Comparison of ENCODE assay signal across 8 cellular contexts in the genomic region with DNA sequence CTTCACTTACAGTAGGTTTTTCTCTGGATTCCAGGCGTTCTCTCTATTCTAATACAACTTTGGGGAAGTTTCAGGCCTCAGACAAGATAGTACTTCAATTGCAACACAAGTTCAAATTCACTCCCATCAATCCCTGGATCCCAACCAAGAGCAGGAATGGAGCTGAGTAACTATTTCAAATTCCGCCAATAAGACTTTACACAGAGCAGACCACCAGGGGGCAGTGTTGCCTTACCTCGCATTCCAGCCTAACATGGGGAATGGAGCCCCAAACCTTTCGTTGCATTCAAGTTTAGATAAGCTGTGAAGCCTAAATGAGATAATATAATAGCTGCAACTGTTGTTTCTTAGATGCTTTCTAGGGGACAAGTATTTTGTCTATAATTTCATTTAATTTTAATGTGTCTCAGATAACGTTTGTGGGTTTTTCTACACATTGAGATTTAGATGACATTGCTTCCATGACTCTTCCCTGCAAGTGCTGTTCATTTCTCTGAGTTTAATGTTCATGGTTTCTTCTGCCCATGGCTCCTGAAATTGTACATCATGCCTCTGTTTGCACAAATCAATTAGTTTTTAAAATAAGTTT.
DNase-seq lines count a peak whose midpoint lies in the region; ATAC-seq and TF ChIP-seq lines count a peak whose summit lies in the region.

No MANE protein-coding gene starts in this region.

- H3K27me3 Mint-ChIP-seq in effector memory CD8-positive, alpha-beta T cell: peaks cover 14% of the 10 kb centered on the region in 2 donors
- H3K27me3 Mint-ChIP-seq in mesothelial cell of epicardium (ENCODE audit: low read depth): no peaks in the 10 kb centered on the region

- peak; percentile 70 for ATAC-seq in GM18517 (IDR thresholded peaks at IDR 0.05; ENCODE audit: unreplicated experiment)
- ATAC-seq in HG03095 (IDR thresholded peaks at IDR 0.05; ENCODE audit: unreplicated experiment): peak; percentile 69
- ATAC-seq in effector memory CD8-positive, alpha-beta T cell (replicated peaks): peak; percentile 40

- no peaks in the 10 kb centered on the region for H3K36me3 Mint-ChIP-seq in effector memory CD8-positive, alpha-beta T cell (ENCODE audit: insufficient read depth)
- H3K36me3 Mint-ChIP-seq in mesothelial cell of epicardium: no peaks in the 10 kb centered on the region

- H3K4me1 Mint-ChIP-seq in effector memory CD8-positive, alpha-beta T cell (ENCODE audit: low read depth in 2 of 2): no peaks in the 10 kb centered on the region
- peaks cover 34% of the 10 kb centered on the region for H3K4me1 Mint-ChIP-seq in mesothelial cell of epicardium

- H3K27ac Mint-ChIP-seq in effector memory CD8-positive, alpha-beta T cell: no peak overlapping the region
- no peak overlapping the region for H3K27ac Mint-ChIP-seq in mesothelial cell of epicardium

- H3K4me3 Mint-ChIP-seq in effector memory CD8-positive, alpha-beta T cell: no peak overlapping the region
- no peak overlapping the region for H3K4me3 Mint-ChIP-seq in mesothelial cell of epicardium

- DNase-seq in AG20443 (ENCODE audit: low spot score) (peak; percentile 82), NCI-H446 (lab: John Stamatoyannopoulos, UW) (peak; percentile 50 to 81), mesothelial cell of epicardium (ENCODE audit: low spot score in 2 of 2, unreplicated experiment in 2 of 2) (peak; percentile 42 to 76)
- DNase-seq in activated CD4-positive, alpha-beta T cell treated with anti-CD3 and anti-CD28 coated beads, Interleukin-2, amount 50 U/mL, for 4 hours: peak; percentile 38 to 50
- peak; percentile 16 to 27 (median 23) for DNase-seq in effector memory CD8-positive, alpha-beta T cell
- DNase-seq in stimulated activated CD8-positive, alpha-beta memory T cell treated with anti-CD3 and anti-CD28 coated beads, Interleukin-4, amount 100 ng/mL, for 48 hours: peak; percentile 83

- H3K9me3 Mint-ChIP-seq in effector memory CD8-positive, alpha-beta T cell: no peaks in the 10 kb centered on the region
- no peaks in the 10 kb centered on the region for H3K9me3 Mint-ChIP-seq in mesothelial cell of epicardium

- peak; percentile 91 for TF ChIP-seq CTCF in mesothelial cell of epicardium (IDR thresholded peaks at IDR 0.05; ENCODE audit: unreplicated experiment)

Comparison
In these comparisons a context has a peak if more than half of its experiments do, and no peak if none do; other contexts are left out.
1. Peak in every context shown above with its lines: DNase-seq and ATAC-seq.
2. DNase-seq: peak in every context shown above with its lines; median percentile 83 in stimulated activated CD8-positive, alpha-beta memory T cell treated with anti-CD3 and anti-CD28 coated beads, Interleukin-4, amount 100 ng/mL, for 48 hours; 82 in AG20443; 66 in NCI-H446; 59 in mesothelial cell of epicardium; 44 in activated CD4-positive, alpha-beta T cell treated with anti-CD3 and anti-CD28 coated beads, Interleukin-2, amount 50 U/mL, for 4 hours; 23 in effector memory CD8-positive, alpha-beta T cell.